In genomic region chr10:124229516-124230051, GRCh38 we compare ENCODE assay signal across 33 cellular contexts.
DNase-seq lines count a peak whose midpoint lies in the region; ATAC-seq, FAIRE-seq and TF ChIP-seq lines count a peak whose summit lies in the region.
"Had no signal": no experiment of that assay in that cellular context is flagged by ENCODE, and none has a peak within 500 bp of the region (broad histone marks: within the 10 kb centered on the region; RNA-seq: fewer than 3 reads in every experiment).

No MANE protein-coding gene starts in this region.

- no peaks in the 10 kb centered on the region for H4K20me1 ChIP-seq in GM12878 (ENCODE audit: control insufficient read depth, insufficient read depth)

- no TSS peak for BruUV-seq in GM12878 (replicated peaks; lab: Mats Ljungman, UMichigan)

- no peak for FAIRE-seq in GM12878 (lab: Jason Lieb, UNC)
- FAIRE-seq: GM12891 had no signal

- no peak for TF ChIP-seq EP300 in GM12878 (IDR thresholded peaks at IDR 0.05; ENCODE audit: borderline replicate concordance in 1 of 2, control insufficient read depth in 1 of 2, low read depth in 2 of 2, low read length in 2 of 2)

- H3K9me3 ChIP-seq in T-helper 17 cell (ENCODE audit: control insufficient read depth, low read length, poor library complexity, severe bottlenecking): no peaks in the 10 kb centered on the region
- H3K9me3 ChIP-seq in GM12878 (replicated peaks; ENCODE audit: control insufficient read depth, insufficient read depth, low read length): no peaks in the 10 kb centered on the region
- H3K9me3 ChIP-seq: ascending aorta, right atrium auricular region, spleen had no signal

- in situ Hi-C loops in GM12878 (cut with MboI): loop anchor here (10.0 kb wide), 1 partner anchor 385 kb away; no protein-coding TSS in a partner anchor

- H3K27me3 Mint-ChIP-seq in activated naive CD4-positive, alpha-beta T cell treated with anti-CD3 and anti-CD28 coated beads for 36 hours (ENCODE audit: low read depth): no peaks in the 10 kb centered on the region
- H3K27me3 Mint-ChIP-seq in T-helper 17 cell: no peaks in the 10 kb centered on the region
- H3K27me3 Mint-ChIP-seq in stimulated activated naive B cell treated with anti-CD40 and anti-IgM and Interleukin-4, amounts not matched to agents 10 μg/mL and 1 μg/mL and 100 μg/mL, for 72 hours: peaks cover 5 to 9% of the 10 kb centered on the region in 2 donors
- H3K27me3 Mint-ChIP-seq: activated naive CD8-positive, alpha-beta T cell; activated T-cell treated with anti-CD3 and anti-CD28 coated beads, Interleukin-2, amount 50 U/mL, for 24 hours had no signal

- intact Hi-C loops in activated naive CD4-positive, alpha-beta T cell treated with anti-CD3 and anti-CD28 coated beads for 36 hours (cut with micrococcal nuclease): loop anchor here (5.0 to 10.0 kb wide), 5 partner anchors 135 to 1815 kb away; partner anchors contain the start of genes BUB3, CHST15 and LHPP
- intact Hi-C loops in GM12878 (cut with micrococcal nuclease; ENCODE audit: unreplicated experiment): loop anchor here (10.0 kb wide), 1 partner anchor 235 kb away; no protein-coding TSS in a partner anchor

- no peak for TF ChIP-seq RAD21 in GM12878 (IDR thresholded peaks at IDR 0.05; ENCODE audit: insufficient read depth, low read depth, low read length)

- no peak overlapping the region for H3K4me3 ChIP-seq in GM12878
- H3K4me3 ChIP-seq: ascending aorta, cardiac muscle cell, coronary artery, GM23338, heart right ventricle, lung, mucosa of descending colon, neural progenitor cell, right atrium auricular region, spleen, upper lobe of left lung had no signal

- no peak for ATAC-seq in activated naive CD4-positive, alpha-beta T cell treated with anti-CD3 and anti-CD28 coated beads, Interleukin-2, amount 50 U/mL, for 72 hours
- ATAC-seq in T-helper 17 cell: no peak
- ATAC-seq in GM12878: no peak
- ATAC-seq in stimulated activated naive B cell treated with anti-CD40 and anti-IgM and Interleukin-4, amounts not matched to agents 10 μg/mL and 1 μg/mL and 100 μg/mL, for 72 hours (replicated peaks): no peak
- ATAC-seq in HG03342 (IDR thresholded peaks at IDR 0.05; ENCODE audit: unreplicated experiment): no peak
- no peak for ATAC-seq in GM21786 (IDR thresholded peaks at IDR 0.05; ENCODE audit: unreplicated experiment)
- ATAC-seq: esophagus mucosa, foreskin keratinocyte, GM23338, heart right ventricle, mucosa of descending colon, PC-3, Right ventricle myocardium inferior, SK-N-SH treated with all-trans-retinoic acid at 6 μM for 48 hours had no signal

- H2AFZ ChIP-seq in GM12878 (ENCODE audit: control insufficient read depth, low read depth, low read length): no peak overlapping the region
- H2AFZ ChIP-seq: GM23338, neural progenitor cell, parathyroid adenoma had no signal

- peaks cover 12 to 26% of the 10 kb centered on the region in 2 donors for H3K9me3 Mint-ChIP-seq in activated naive CD4-positive, alpha-beta T cell treated with anti-CD3 and anti-CD28 coated beads, Interleukin-2, amount 50 U/mL, for 72 hours
- peaks cover 10% of the 10 kb centered on the region for H3K9me3 Mint-ChIP-seq in activated naive CD4-positive, alpha-beta T cell treated with anti-CD3 and anti-CD28 coated beads for 36 hours
- H3K9me3 Mint-ChIP-seq in stimulated activated naive B cell treated with anti-CD40 and anti-IgM and Interleukin-4, amounts not matched to agents 10 μg/mL and 1 μg/mL and 100 μg/mL, for 72 hours: peaks cover 20 to 25% of the 10 kb centered on the region in 2 donors

- no peak for DNase-seq in activated naive CD4-positive, alpha-beta T cell treated with anti-CD3 and anti-CD28 coated beads, Interleukin-2, amount 50 U/mL, for 72 hours (ENCODE audit: low spot score in 2 of 2)
- DNase-seq in activated naive CD4-positive, alpha-beta T cell treated with anti-CD3 and anti-CD28 coated beads for 36 hours: no peak
- DNase-seq in T-helper 17 cell (no peak), GM12878 (ENCODE audit: low read depth, low spot score) (no peak)
- no peak for DNase-seq in stimulated activated naive B cell treated with anti-CD40 and anti-IgM and Interleukin-4, amounts not matched to agents 10 μg/mL and 1 μg/mL and 100 μg/mL, for 72 hours
- DNase-seq: activated T-cell treated with anti-CD3 and anti-CD28 coated beads, Interleukin-2, amount 50 U/mL, for 24 hours; effector memory CD4-positive, alpha-beta T cell; foreskin keratinocyte; heart right ventricle; mucosa of descending colon; NCI-H1092; NCI-H1694 treated with DMSO at 0.1 percent for 48 hours; NCI-H524 treated with DMSO at 0.1 percent for 48 hours; PC-3; spleen; upper lobe of left lung; WERI-Rb-1 had no signal

- POLR2A ChIA-PET in GM12878 (lab: Charles Lee): no interaction called here

- H3K36me3 ChIP-seq in GM12878 (ENCODE audit: control insufficient read depth in 2 of 2, insufficient read depth in 2 of 2, low read length in 1 of 2): no peaks in the 10 kb centered on the region
- H3K36me3 ChIP-seq: ascending aorta, cardiac muscle cell, heart right ventricle, neural progenitor cell, right atrium auricular region, spleen, upper lobe of left lung, WERI-Rb-1 had no signal

- H3K4me2 ChIP-seq in GM12878 (ENCODE audit: control insufficient read depth, insufficient read depth): no peak overlapping the region
- H3K4me2 ChIP-seq: GM23338, neural progenitor cell had no signal

- no peaks in the 10 kb centered on the region for H3K36me3 Mint-ChIP-seq in activated naive CD4-positive, alpha-beta T cell treated with anti-CD3 and anti-CD28 coated beads, Interleukin-2, amount 50 U/mL, for 72 hours
- no peaks in the 10 kb centered on the region for H3K36me3 Mint-ChIP-seq in activated naive CD4-positive, alpha-beta T cell treated with anti-CD3 and anti-CD28 coated beads for 36 hours (ENCODE audit: low read depth)
- H3K36me3 Mint-ChIP-seq in T-helper 17 cell (ENCODE audit: low read depth): no peaks in the 10 kb centered on the region
- H3K36me3 Mint-ChIP-seq in stimulated activated naive B cell treated with anti-CD40 and anti-IgM and Interleukin-4, amounts not matched to agents 10 μg/mL and 1 μg/mL and 100 μg/mL, for 72 hours: peaks cover 2 to 11% of the 10 kb centered on the region in 2 donors
- H3K36me3 Mint-ChIP-seq: activated naive CD8-positive, alpha-beta T cell; neural progenitor cell had no signal

- H3K27ac ChIP-seq in GM12878 (ENCODE audit: control insufficient read depth, insufficient read depth): no peak overlapping the region
- H3K27ac ChIP-seq: ascending aorta, C4-2B, cardiac muscle cell, coronary artery, foreskin keratinocyte, heart right ventricle, neural progenitor cell, parathyroid adenoma, right atrium auricular region, spleen, upper lobe of left lung, WERI-Rb-1 had no signal

- no peak overlapping the region for H3K4me3 Mint-ChIP-seq in activated naive CD4-positive, alpha-beta T cell treated with anti-CD3 and anti-CD28 coated beads for 36 hours
- peak overlapping the region; percentile 79 for H3K4me3 Mint-ChIP-seq in T-helper 17 cell
- peak overlapping the region in 1 of 2 donors; percentile 51 for H3K4me3 Mint-ChIP-seq in stimulated activated naive B cell treated with anti-CD40 and anti-IgM and Interleukin-4, amounts not matched to agents 10 μg/mL and 1 μg/mL and 100 μg/mL, for 72 hours
- H3K4me3 Mint-ChIP-seq: activated naive CD8-positive, alpha-beta T cell; activated T-cell treated with anti-CD3 and anti-CD28 coated beads, Interleukin-2, amount 50 U/mL, for 24 hours; GM23338; neural progenitor cell had no signal

- no peaks in the 10 kb centered on the region for H3K79me2 ChIP-seq in GM12878 (ENCODE audit: control insufficient read depth, insufficient read depth, low read length)
- H3K79me2 ChIP-seq: parathyroid adenoma had no signal

- SMC1A ChIA-PET in GM12878 (lab: Charles Lee; ENCODE audit: uncharacterized antibody, unreplicated experiment): no interaction called here

- CTCF ChIA-PET in activated naive CD4-positive, alpha-beta T cell treated with anti-CD3 and anti-CD28 coated beads for 36 hours (lab: Charles Lee): no interaction called here
- CTCF ChIA-PET in GM12878 (lab: Yijun Ruan, JAX): no interaction called here

- TF ChIP-seq CTCF in GM12878 (IDR thresholded peaks at IDR 0.05 in 2 of 3, conservative IDR thresholded peaks at IDR 0.05 in 1 of 3; ENCODE audit: control insufficient read depth in 2 of 3, extremely low read depth in 1 of 3, insufficient read depth in 1 of 3, low read depth in 3 of 3, low read length in 3 of 3): no peak

- peak overlapping the region; percentile 48 to 63 for H3K27ac Mint-ChIP-seq in activated naive CD4-positive, alpha-beta T cell treated with anti-CD3 and anti-CD28 coated beads, Interleukin-2, amount 50 U/mL, for 72 hours
- no peak overlapping the region for H3K27ac Mint-ChIP-seq in activated naive CD4-positive, alpha-beta T cell treated with anti-CD3 and anti-CD28 coated beads for 36 hours
- H3K27ac Mint-ChIP-seq in T-helper 17 cell: peak overlapping the region; percentile 91
- H3K27ac Mint-ChIP-seq in stimulated activated naive B cell treated with anti-CD40 and anti-IgM and Interleukin-4, amounts not matched to agents 10 μg/mL and 1 μg/mL and 100 μg/mL, for 72 hours: peak overlapping the region; percentile 90
- H3K27ac Mint-ChIP-seq: activated naive CD8-positive, alpha-beta T cell; activated T-cell treated with anti-CD3 and anti-CD28 coated beads, Interleukin-2, amount 50 U/mL, for 24 hours; GM23338; neural progenitor cell had no signal

- no peaks in the 10 kb centered on the region; a peak in 1 of 4 replicates for H3K27me3 ChIP-seq in GM12878 (replicated peaks in 1 of 2; ENCODE audit: control insufficient read depth in 2 of 2, insufficient read depth in 2 of 2, low read length in 1 of 2)
- H3K27me3 ChIP-seq: ascending aorta, cardiac muscle cell, foreskin keratinocyte, heart right ventricle, neural progenitor cell, right atrium auricular region, spleen, upper lobe of left lung had no signal

- TF ChIP-seq POLR2A in GM12878 (IDR thresholded peaks at IDR 0.05; ENCODE audit: low read depth, low read length): no peak

- 72% methylated on average over 9 of the region's 9 CpGs for WGBS in GM12878 (ENCODE audit: insufficient coverage, insufficient replicate concordance, low lambda C conversion rate, missing lambda C conversion rate)

- H3K4me1 Mint-ChIP-seq in activated naive CD4-positive, alpha-beta T cell treated with anti-CD3 and anti-CD28 coated beads for 36 hours (ENCODE audit: low read depth): no peaks in the 10 kb centered on the region
- peaks cover 3% of the 10 kb centered on the region for H3K4me1 Mint-ChIP-seq in T-helper 17 cell
- peaks cover 16 to 17% of the 10 kb centered on the region in 2 donors for H3K4me1 Mint-ChIP-seq in stimulated activated naive B cell treated with anti-CD40 and anti-IgM and Interleukin-4, amounts not matched to agents 10 μg/mL and 1 μg/mL and 100 μg/mL, for 72 hours
- H3K4me1 Mint-ChIP-seq: GM23338, neural progenitor cell had no signal

- no peaks in the 10 kb centered on the region for H3K4me1 ChIP-seq in GM12878 (ENCODE audit: control insufficient read depth, insufficient read depth, low read length)
- H3K4me1 ChIP-seq: foreskin keratinocyte, neural progenitor cell, parathyroid adenoma, right atrium auricular region, upper lobe of left lung had no signal

- H3K9ac ChIP-seq in GM12878 (ENCODE audit: control insufficient read depth, insufficient read depth, low read length): no peak overlapping the region
- H3K9ac ChIP-seq: neural progenitor cell, parathyroid adenoma had no signal

- RAD21 ChIA-PET in GM12878 (lab: Charles Lee; ENCODE audit: unreplicated experiment): no interaction called here

TF ChIP-seq in GM12878, 131 proteins besides CTCF, POLR2A, EP300 and RAD21 (continues in another document):
- peak; percentile 98 for TF ChIP-seq HDAC2 (IDR thresholded peaks at IDR 0.05)
